9 cellular contexts compared by ENCODE assay signal in the genomic region with DNA sequence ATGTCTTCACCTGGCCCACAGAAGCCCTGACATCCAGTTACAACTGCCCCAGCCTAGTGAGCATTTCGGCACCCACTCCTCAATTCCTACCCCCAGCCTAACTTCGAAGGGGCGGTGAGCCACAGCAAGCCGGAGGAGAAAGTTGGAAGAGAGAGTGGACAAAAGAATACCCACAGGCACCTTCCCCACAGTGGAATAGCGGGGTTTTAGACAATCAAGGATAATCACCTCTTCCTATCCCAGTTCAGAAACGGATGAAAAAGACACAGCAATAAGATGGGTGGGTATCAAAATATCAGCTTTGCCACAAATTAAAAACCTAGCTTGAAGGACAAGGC. TPM values are rescaled to one million over a fixed set of nuclear protein-coding genes. Genes with fewer than 3 reads are reported as not detected.
DNase-seq lines count a peak whose midpoint lies in the region; ATAC-seq and TF ChIP-seq lines count a peak whose summit lies in the region.
"Had no signal": no experiment of that assay in that cellular context is flagged by ENCODE, and none has a peak within 500 bp of the region (broad histone marks: within the 10 kb centered on the region; RNA-seq: fewer than 3 reads in every experiment).

No MANE protein-coding gene starts in this region.

- H3K9ac ChIP-seq in OCI-LY1 (ENCODE audit: low read length) (peak overlapping the region; percentile 79), parathyroid adenoma (no peak overlapping the region)

- H3K4me1 ChIP-seq in OCI-LY1 (ENCODE audit: insufficient read depth, low read length, severe bottlenecking) (peaks cover 49% of the 10 kb centered on the region), parathyroid adenoma (no peaks in the 10 kb centered on the region)

- H2AFZ ChIP-seq in OCI-LY1 (ENCODE audit: low read length) (no peak overlapping the region), parathyroid adenoma (peak overlapping the region; percentile 83)

- peaks cover 14% of the 10 kb centered on the region; the same call in 1 of the 2 replicates for H3K79me2 ChIP-seq in OCI-LY1 (ENCODE audit: insufficient read depth, low read length)
- no peaks in the 10 kb centered on the region for H3K79me2 ChIP-seq in parathyroid adenoma

- no peaks in the 10 kb centered on the region for H4K20me1 ChIP-seq in OCI-LY1 (ENCODE audit: insufficient read depth, low read length)

- peaks cover 58% of the 10 kb centered on the region for H3K36me3 ChIP-seq in OCI-LY1 (ENCODE audit: insufficient read depth, low read length)
- H3K36me3 ChIP-seq in parathyroid adenoma (ENCODE audit: control insufficient read depth, insufficient read depth, low read length), result no peaks in the 10 kb centered on the region

- no peak overlapping the region for H3K27ac Mint-ChIP-seq in Calu3 (ENCODE audit: unreplicated experiment)
- H3K27ac Mint-ChIP-seq in effector memory CD8-positive, alpha-beta T cell, result peak overlapping the region in 1 of 2 donors; percentile 77

- H3K4me3 ChIP-seq in OCI-LY1 (ENCODE audit: low read depth, low read length, poor library complexity, severe bottlenecking), result peak overlapping the region; percentile 75
- H3K4me3 ChIP-seq in parathyroid adenoma (ENCODE audit: low read depth, low read length), result no peak overlapping the region

- peak overlapping the region; percentile 83 for H3K4me3 Mint-ChIP-seq in Calu3 (ENCODE audit: low read depth, unreplicated experiment)
- peak overlapping the region; percentile 79 to 86 for H3K4me3 Mint-ChIP-seq in effector memory CD8-positive, alpha-beta T cell

- BruUV-seq in Calu3 (replicated peaks; lab: Mats Ljungman, UMichigan), result no TSS peak

- DNase-seq in Calu3 (no peak), cerebellar cortex (ENCODE audit: low spot score) (no peak)
- DNase-seq in effector memory CD8-positive, alpha-beta T cell, result no peak
- DNase-seq: NCI-H774 had no signal

- CTCF ChIA-PET in Calu3 (lab: Charles Lee), result no interaction called here

- H3K27ac ChIP-seq in OCI-LY1 (ENCODE audit: low read depth, low read length, poor library complexity, severe bottlenecking) (peak overlapping the region; percentile 55), parathyroid adenoma (no peak overlapping the region)

- H3K9me3 Mint-ChIP-seq in Calu3 (ENCODE audit: low read depth, unreplicated experiment), result no peaks in the 10 kb centered on the region
- H3K9me3 Mint-ChIP-seq in effector memory CD8-positive, alpha-beta T cell, result no peaks in the 10 kb centered on the region

- H3K4me2 ChIP-seq in OCI-LY1 (ENCODE audit: low read length), result peak overlapping the region; percentile 89
- peak overlapping the region; percentile 83 for H3K4me2 ChIP-seq in parathyroid adenoma (ENCODE audit: low read length)

- H3K9me2 ChIP-seq in OCI-LY1 (ENCODE audit: low read depth, low read length), result no peaks in the 10 kb centered on the region

- no peak for ATAC-seq in effector memory CD8-positive, alpha-beta T cell (replicated peaks)
- no peak for ATAC-seq in HG03521 (IDR thresholded peaks at IDR 0.05; ENCODE audit: unreplicated experiment)
- ATAC-seq in HG02981 (IDR thresholded peaks at IDR 0.05; ENCODE audit: unreplicated experiment), result no peak
- ATAC-seq in GM18867 (IDR thresholded peaks at IDR 0.05; ENCODE audit: unreplicated experiment), result no peak

- no peaks in the 10 kb centered on the region for H3K27me3 ChIP-seq in OCI-LY1 (ENCODE audit: insufficient read depth, low read length)
- H3K27me3 ChIP-seq in parathyroid adenoma (ENCODE audit: control insufficient read depth, insufficient read depth, low read length), result no peaks in the 10 kb centered on the region

- intact Hi-C loops in Calu3 (cut with micrococcal nuclease; ENCODE audit: unreplicated experiment), result loop anchor here (10.0 kb wide), 1 partner anchor 85 kb away; no protein-coding TSS in a partner anchor

- TF ChIP-seq CTCF in Calu3 (IDR thresholded peaks at IDR 0.05; ENCODE audit: unreplicated experiment), result no peak
- TF ChIP-seq CTCF in OCI-LY1 (IDR thresholded peaks at IDR 0.05; ENCODE audit: low read length), result no peak
- no peak for TF ChIP-seq CTCF in parathyroid adenoma (IDR thresholded peaks at IDR 0.05)

- H3F3A ChIP-seq in OCI-LY1 (ENCODE audit: insufficient read depth, low read length), result no peaks in the 10 kb centered on the region

- H3K9me3 ChIP-seq in OCI-LY1 (ENCODE audit: low read length), result no peaks in the 10 kb centered on the region
- no peaks in the 10 kb centered on the region for H3K9me3 ChIP-seq in parathyroid adenoma (ENCODE audit: control insufficient read depth, low read length)

- peaks cover 26% of the 10 kb centered on the region for H3K4me1 Mint-ChIP-seq in Calu3 (ENCODE audit: low read depth, unreplicated experiment)
- H3K4me1 Mint-ChIP-seq in effector memory CD8-positive, alpha-beta T cell (ENCODE audit: low read depth in 2 of 2), result peaks cover 57 to 75% of the 10 kb centered on the region in 2 donors

- H3K36me3 Mint-ChIP-seq in Calu3 (ENCODE audit: insufficient read depth, unreplicated experiment), result peaks cover 54% of the 10 kb centered on the region
- H3K36me3 Mint-ChIP-seq in effector memory CD8-positive, alpha-beta T cell (ENCODE audit: insufficient read depth), result peaks cover 7% of the 10 kb centered on the region

- H3K27me3 Mint-ChIP-seq in Calu3 (ENCODE audit: unreplicated experiment), result no peaks in the 10 kb centered on the region
- no peaks in the 10 kb centered on the region for H3K27me3 Mint-ChIP-seq in effector memory CD8-positive, alpha-beta T cell

RNA-seq across cellular contexts. Expression of gene LSS, which starts 1.3 kb away (rescaled TPM):
- total RNA-seq in Calu3 (2022), result 53.3 and 55.1 TPM in 2 replicates

RNA-seq across cellular contexts. Expression of gene SPATC1L, which starts 45.6 kb away (rescaled TPM):
- total RNA-seq in Calu3 (2022), result 4.4 and 5.5 TPM in 2 replicates

RNA-seq across cellular contexts. Expression of gene MCM3AP, which starts 55.5 kb away (rescaled TPM):
- 64.1 and 66.5 TPM in 2 replicates for total RNA-seq in Calu3 (2022)

RNA-seq across cellular contexts. Expression of gene YBEY, which starts 56.2 kb away (rescaled TPM):
- 10.4 and 11.3 TPM in 2 replicates for total RNA-seq in Calu3 (2022)
